In the genomic region with DNA sequence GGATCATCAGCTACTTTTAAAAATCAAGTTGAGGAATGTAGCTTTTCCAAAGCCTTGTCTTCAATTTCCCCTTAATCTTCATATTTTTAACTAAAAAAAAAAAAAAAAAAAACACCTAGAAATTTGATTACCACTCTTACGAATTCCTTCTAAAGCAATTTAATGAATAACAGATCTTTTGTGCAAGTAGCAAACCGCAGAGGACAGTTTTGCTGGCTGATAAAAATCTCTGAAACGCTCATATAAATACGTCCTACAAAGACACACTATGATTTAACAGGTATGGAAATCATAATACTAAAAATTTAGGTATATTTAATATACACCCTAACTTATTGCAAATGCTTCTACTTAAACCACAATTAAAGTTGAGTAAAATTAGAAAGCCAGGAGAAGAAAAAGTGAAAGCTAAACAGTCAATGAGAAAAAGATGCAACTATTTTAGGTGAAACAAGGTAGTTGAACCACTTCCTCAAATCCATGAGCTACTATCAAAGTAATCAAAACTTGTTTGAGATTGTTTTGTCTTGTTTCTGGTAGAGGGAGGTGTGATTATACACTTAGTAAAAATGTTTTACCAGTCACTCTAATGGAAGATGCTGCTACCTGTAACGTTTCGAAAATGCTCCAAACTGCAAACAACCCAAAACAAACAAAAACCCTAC, we compare ENCODE assay signal across 8 cellular contexts. TPM values are rescaled to one million over a fixed set of nuclear protein-coding genes. Genes with fewer than 3 reads are reported as not detected.
A peak's percentile ranks its signal among the peaks of the same experiment; 100 is the strongest.
DNase-seq lines count a peak whose midpoint lies in the region; ATAC-seq, FAIRE-seq and TF ChIP-seq lines count a peak whose summit lies in the region.

No MANE protein-coding gene starts in this region.

- no peak for TF ChIP-seq POLR2A in GM12891 (IDR thresholded peaks at IDR 0.05; ENCODE audit: low read depth, low read length)

- no peaks in the 10 kb centered on the region for H3K9me3 Mint-ChIP-seq in nephron

- peak overlapping the region; percentile 86 to 87 (median 87) for H3K27ac Mint-ChIP-seq in nephron

- no peaks in the 10 kb centered on the region for H3K36me3 Mint-ChIP-seq in nephron (ENCODE audit: low read depth)

- peaks cover 18% of the 10 kb centered on the region for H3K27me3 Mint-ChIP-seq in nephron (ENCODE audit: low read depth)

- no peak for TF ChIP-seq CTCF in nephron (IDR thresholded peaks at IDR 0.05; ENCODE audit: unreplicated experiment in 3 of 3)

- no peak for ATAC-seq in HG02884 (IDR thresholded peaks at IDR 0.05; ENCODE audit: unreplicated experiment)

- peak overlapping the region; percentile 88 to 92 (median 91) for H3K4me3 Mint-ChIP-seq in nephron

- peaks cover 36% of the 10 kb centered on the region for H3K4me1 Mint-ChIP-seq in nephron

- peak; percentile 31 for FAIRE-seq in GM12891 (lab: Jason Lieb, UNC)

- DNase-seq in GM12891 (ENCODE audit: insufficient read length, low spot score) (peak; percentile 11), HT-29 (ENCODE audit: low spot score) (peak; percentile 49), cerebellar cortex (ENCODE audit: low spot score) (peak; percentile 8), foreskin melanocyte (no peak), NCI-H82 (lab: John Stamatoyannopoulos, UW) (no peak), HK-2 (ENCODE audit: unreplicated experiment) (no peak)

TF ChIP-seq in GM12891, 5 proteins besides CTCF, POLR2A, EP300 and RAD21:
- TF ChIP-seq POLR2AphosphoS5 (IDR thresholded peaks at IDR 0.05; ENCODE audit: low read depth, low read length), result no peak
- peak; percentile 95 for TF ChIP-seq SPI1 (IDR thresholded peaks at IDR 0.05; ENCODE audit: low read depth, low read length)
TF ChIP-seq in GM12891: peak in this region for 1.

RNA-seq across cellular contexts. Expression of gene PAWR, which starts 2.3 kb away (rescaled TPM):
- 7.6 TPM for polyA plus RNA-seq in GM12891 (2012; ENCODE audit: low read depth, missing spikeins)
- total RNA-seq in HT-29 (2014; rRNA removed; shearing (Covaris generic)), result 255 and 306 TPM in 2 replicates

Comparison
In these comparisons a context has a peak if more than half of its experiments do, and no peak if none do; other contexts are left out.
1. DNase-seq: peak in GM12891 (single experiment), HT-29 (single experiment) and cerebellar cortex (single experiment); none in foreskin melanocyte (single experiment), NCI-H82 (single experiment) and HK-2 (single experiment).